In the genomic region with DNA sequence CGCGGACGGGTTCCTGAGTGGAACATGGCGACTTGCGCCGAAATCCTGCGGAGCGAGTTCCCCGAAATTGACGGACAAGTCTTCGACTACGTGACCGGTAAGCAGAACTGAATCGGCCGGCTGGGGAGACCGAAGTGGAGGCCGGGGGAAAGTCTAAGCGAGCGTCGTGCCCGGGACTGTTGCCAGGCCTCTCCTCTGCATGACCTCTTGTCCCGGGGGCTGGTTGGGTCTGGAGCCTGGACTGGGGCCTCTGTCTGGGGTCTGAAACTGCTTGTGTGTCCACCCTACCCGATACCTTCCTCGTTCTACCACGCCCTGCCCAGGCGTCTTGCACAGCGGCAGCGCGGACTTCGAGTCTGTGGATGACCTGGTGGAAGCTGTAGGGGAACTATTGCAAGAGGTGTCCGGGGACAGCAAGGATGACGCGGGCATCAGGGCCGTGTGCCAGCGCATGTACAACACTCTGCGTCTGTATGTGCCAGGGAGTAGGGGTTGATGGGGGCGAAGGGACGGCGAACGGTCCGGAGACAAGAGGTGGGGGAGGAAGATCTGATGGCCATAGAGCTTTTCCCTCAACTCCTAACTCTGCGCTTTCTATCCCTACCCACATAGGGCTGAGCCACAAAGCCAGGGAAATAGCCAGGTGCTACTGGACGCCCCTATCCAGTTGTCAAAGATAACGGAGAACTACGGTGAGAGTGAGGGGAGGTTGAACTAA, we compare ENCODE assay signal across 8 cellular contexts. TPM values are rescaled to one million over a fixed set of nuclear protein-coding genes. Genes with fewer than 3 reads are reported as not detected.
A peak's percentile ranks its signal among the peaks of the same experiment; 100 is the strongest.
DNase-seq lines count a peak whose midpoint lies in the region; ATAC-seq, FAIRE-seq and TF ChIP-seq lines count a peak whose summit lies in the region.

A gene with protein sequence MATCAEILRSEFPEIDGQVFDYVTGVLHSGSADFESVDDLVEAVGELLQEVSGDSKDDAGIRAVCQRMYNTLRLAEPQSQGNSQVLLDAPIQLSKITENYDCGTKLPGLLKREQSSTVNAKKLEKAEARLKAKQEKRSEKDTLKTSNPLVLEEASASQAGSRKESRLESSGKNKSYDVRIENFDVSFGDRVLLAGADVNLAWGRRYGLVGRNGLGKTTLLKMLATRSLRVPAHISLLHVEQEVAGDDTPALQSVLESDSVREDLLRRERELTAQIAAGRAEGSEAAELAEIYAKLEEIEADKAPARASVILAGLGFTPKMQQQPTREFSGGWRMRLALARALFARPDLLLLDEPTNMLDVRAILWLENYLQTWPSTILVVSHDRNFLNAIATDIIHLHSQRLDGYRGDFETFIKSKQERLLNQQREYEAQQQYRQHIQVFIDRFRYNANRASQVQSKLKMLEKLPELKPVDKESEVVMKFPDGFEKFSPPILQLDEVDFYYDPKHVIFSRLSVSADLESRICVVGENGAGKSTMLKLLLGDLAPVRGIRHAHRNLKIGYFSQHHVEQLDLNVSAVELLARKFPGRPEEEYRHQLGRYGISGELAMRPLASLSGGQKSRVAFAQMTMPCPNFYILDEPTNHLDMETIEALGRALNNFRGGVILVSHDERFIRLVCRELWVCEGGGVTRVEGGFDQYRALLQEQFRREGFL (plus strand): TSS at position 16 of the 718 bp plus-strand sequence. CDS start 9 bp downstream, at position 25.

- H3K27me3 Mint-ChIP-seq in osteocyte (ENCODE audit: unreplicated experiment): no peaks in the 10 kb centered on the region

- ATAC-seq in GM18909 (IDR thresholded peaks at IDR 0.05; ENCODE audit: poor library complexity, unreplicated experiment): peak; percentile 35
- ATAC-seq in HG03280 (IDR thresholded peaks at IDR 0.05; ENCODE audit: unreplicated experiment): peak; percentile 17

- no peak for FAIRE-seq in frontal cortex (lab: Jason Lieb, UNC)

- peak within 1 kb of the TSS; percentile 76 for H3K4me3 ChIP-seq in WI38 (ENCODE audit: low read depth, low read length)

- H3K27ac Mint-ChIP-seq in osteocyte (ENCODE audit: unreplicated experiment): peak within 1 kb of the TSS; percentile 98

- peaks cover 30% of the 10 kb centered on the region for H3K4me1 Mint-ChIP-seq in osteocyte (ENCODE audit: unreplicated experiment)

- no peaks in the 10 kb centered on the region for H3K9me3 Mint-ChIP-seq in osteocyte (ENCODE audit: unreplicated experiment)

- TF ChIP-seq CTCF in WI38 (IDR thresholded peaks at IDR 0.05; ENCODE audit: low read depth, low read length): no peak
- no peak for TF ChIP-seq CTCF in osteocyte (IDR thresholded peaks at IDR 0.05)

- H3K4me3 Mint-ChIP-seq in osteocyte (ENCODE audit: unreplicated experiment): peak within 1 kb of the TSS; percentile 98

- H3K36me3 Mint-ChIP-seq in osteocyte (ENCODE audit: unreplicated experiment): peaks cover 34% of the 10 kb centered on the region

- DNase-seq in AG08396 (ENCODE audit: low spot score) (peak; percentile 47), frontal cortex (ENCODE audit: low spot score in 2 of 2) (no peak), osteocyte (ENCODE audit: extremely low spot score, unreplicated experiment) (no peak), NCI-H187 (lab: John Stamatoyannopoulos, UW) (no peak)
- no peak for DNase-seq in stimulated activated CD4-positive, alpha-beta T cell treated with anti-CD3 and anti-CD28 coated beads, Interleukin-4, amount 100 ng/mL, for 4 hours

RNA-seq across cellular contexts. Expression of the gene that starts here (rescaled TPM):
- 47.3 TPM for total RNA-seq in frontal cortex
- total RNA-seq in osteocyte: 60.5 and 69.5 TPM in 2 replicates
